ENCODE assay signal across 1 cellular context in genomic region chr12:120181991-120182631, GRCh38.
TF ChIP-seq lines count a peak whose summit lies in the region.

No MANE protein-coding gene starts in this region.

TF ChIP-seq in HepG2, 621 proteins besides CTCF, POLR2A, EP300 and RAD21 (continued from another document):
- TF ChIP-seq AHDC1 (CRISPR knock-in tag; IDR thresholded peaks at IDR 0.05; ENCODE audit: borderline replicate concordance) (no peak), TGIF2 (CRISPR knock-in tag; IDR thresholded peaks at IDR 0.05) (peak; percentile 73; the same call in 1 of the 2 replicates), ZNF605 (CRISPR knock-in tag; IDR thresholded peaks at IDR 0.05) (no peak), ZNF430 (CRISPR knock-in tag; IDR thresholded peaks at IDR 0.05) (no peak), GRHL1 (CRISPR knock-in tag; conservative IDR thresholded peaks at IDR 0.05) (no peak), MAX (IDR thresholded peaks at IDR 0.05) (no peak), KLF11 (CRISPR knock-in tag; IDR thresholded peaks at IDR 0.05) (no peak), SAP130 (CRISPR knock-in tag; IDR thresholded peaks at IDR 0.05; ENCODE audit: low read depth) (peak; percentile 10; the same call in 1 of the 2 replicates), ZNF878 (CRISPR knock-in tag; IDR thresholded peaks at IDR 0.05) (no peak), ZNF83 (CRISPR knock-in tag; IDR thresholded peaks at IDR 0.05; ENCODE audit: borderline replicate concordance) (no peak), ZNF672 (CRISPR knock-in tag; IDR thresholded peaks at IDR 0.05) (no peak), TEF (CRISPR knock-in tag; IDR thresholded peaks at IDR 0.05) (no peak), NFYB (CRISPR knock-in tag; IDR thresholded peaks at IDR 0.05) (peak; percentile 33; the same call in 1 of the 2 replicates), ZNF678 (CRISPR knock-in tag; IDR thresholded peaks at IDR 0.05) (no peak), ZNF816 (CRISPR knock-in tag; IDR thresholded peaks at IDR 0.05; ENCODE audit: borderline replicate concordance) (peak; percentile 26; the same call in 1 of the 2 replicates), ZMYM3 (CRISPR knock-in tag; IDR thresholded peaks at IDR 0.05) (no peak), ZNF513 (CRISPR knock-in tag; conservative IDR thresholded peaks at IDR 0.05) (no peak), ZNF773 (CRISPR knock-in tag; IDR thresholded peaks at IDR 0.05; ENCODE audit: borderline replicate concordance) (no peak), ZBTB38 (CRISPR knock-in tag; IDR thresholded peaks at IDR 0.05) (peak; percentile 81), CREBL2 (CRISPR knock-in tag; IDR thresholded peaks at IDR 0.05; ENCODE audit: borderline replicate concordance) (no peak), ZNF713 (CRISPR knock-in tag; IDR thresholded peaks at IDR 0.05) (no peak), RFXAP (CRISPR knock-in tag; IDR thresholded peaks at IDR 0.05; ENCODE audit: borderline replicate concordance) (no peak), TBX2 (CRISPR knock-in tag; IDR thresholded peaks at IDR 0.05; ENCODE audit: borderline replicate concordance) (0 out of 2 replicates have a peak, but pooled peaks have one; percentile 13), SOX13 (IDR thresholded peaks at IDR 0.05) (no peak), SOX13 (CRISPR knock-in tag; conservative IDR thresholded peaks at IDR 0.05 in 1 of 2, IDR thresholded peaks at IDR 0.05 in 1 of 2) (peak in 1 of 2 experiments; percentile 43; a peak in 1 of 4 replicates), ZNF207 (IDR thresholded peaks at IDR 0.05; ENCODE audit: borderline replicate concordance) (no peak), CEBPB (IDR thresholded peaks at IDR 0.05; ENCODE audit: borderline replicate concordance, low read depth, low read length) (peak; percentile 89), PBX2 (CRISPR knock-in tag; IDR thresholded peaks at IDR 0.05) (peak; percentile 55), SP5 (CRISPR knock-in tag; IDR thresholded peaks at IDR 0.05; ENCODE audit: borderline replicate concordance, low read depth) (no peak), TFDP1 (CRISPR knock-in tag; IDR thresholded peaks at IDR 0.05; ENCODE audit: borderline replicate concordance) (no peak), MAFF (IDR thresholded peaks at IDR 0.05; ENCODE audit: low read depth, low read length) (no peak), GATA4 (IDR thresholded peaks at IDR 0.05; ENCODE audit: borderline replicate concordance, low read depth) (no peak), ZNF24 (IDR thresholded peaks at IDR 0.05) (no peak), CREM (IDR thresholded peaks at IDR 0.05) (no peak), CREM (CRISPR knock-in tag; IDR thresholded peaks at IDR 0.05) (no peak), ZBTB43 (CRISPR knock-in tag; conservative IDR thresholded peaks at IDR 0.05) (no peak)
